ENCODE assay signal across 8 cellular contexts in the genomic region with DNA sequence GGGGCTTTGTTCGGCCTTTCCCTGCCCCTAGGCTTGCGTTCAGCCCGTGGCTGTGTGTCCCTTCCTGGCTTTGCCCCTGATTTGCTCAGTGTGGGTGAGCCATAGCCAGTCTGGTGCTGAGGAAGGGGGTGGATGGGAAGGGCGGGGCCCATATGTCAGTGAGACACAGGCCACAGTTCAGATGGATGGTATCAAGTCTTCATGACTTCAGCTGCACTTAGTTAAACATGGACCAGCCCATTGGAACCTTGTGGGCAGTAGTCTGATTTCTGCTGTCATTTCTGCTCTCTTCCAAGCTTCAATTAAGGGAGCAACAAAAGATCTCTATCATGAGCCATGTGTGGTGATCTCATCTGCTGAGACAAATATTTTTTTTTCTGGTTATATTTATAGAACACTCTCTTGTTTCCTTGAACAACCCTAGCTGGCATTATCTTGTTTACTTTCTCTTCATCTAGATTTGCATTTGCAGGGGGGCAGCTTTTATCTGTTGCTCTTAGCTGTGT. TPM values are rescaled to one million over a fixed set of nuclear protein-coding genes. Genes with fewer than 3 reads are reported as not detected.
DNase-seq lines count a peak whose midpoint lies in the region; ATAC-seq and TF ChIP-seq lines count a peak whose summit lies in the region.

No MANE protein-coding gene starts in this region.

- intact Hi-C loops in mammary epithelial cell (cut with micrococcal nuclease) = no loop called here

- H2BK5ac ChIP-seq in mesendoderm (ENCODE audit: low read length) = no peak overlapping the region

- ATAC-seq in GM21515 (IDR thresholded peaks at IDR 0.05; ENCODE audit: unreplicated experiment) (no peak), GM21367 (IDR thresholded peaks at IDR 0.05; ENCODE audit: unreplicated experiment) (no peak), HG02763 (IDR thresholded peaks at IDR 0.05; ENCODE audit: unreplicated experiment) (no peak)

- H4K8ac ChIP-seq in mesendoderm (ENCODE audit: low read depth, low read length) = no peak overlapping the region

- H3K27ac ChIP-seq in mammary epithelial cell (ENCODE audit: insufficient read depth, low read depth, low read length) (peak overlapping the region; percentile 64), mesendoderm (ENCODE audit: low read depth, low read length) (no peak overlapping the region)

- H3K9me3 ChIP-seq in mammary epithelial cell (replicated peaks; ENCODE audit: insufficient read depth, low read length) = no peaks in the 10 kb centered on the region

- H4K5ac ChIP-seq in mesendoderm (ENCODE audit: low read length) = no peak overlapping the region

- in situ Hi-C loops in mammary epithelial cell (cut with MboI; ENCODE audit: low sequenced_read_pairs in 2 of 2) = no loop called here

- H3K4me2 ChIP-seq in mammary epithelial cell (ENCODE audit: insufficient read depth, low read depth, low read length) (no peak overlapping the region), mesendoderm (ENCODE audit: low read length) (no peak overlapping the region)

- H4K20me1 ChIP-seq in mammary epithelial cell (ENCODE audit: insufficient read depth, low read length) = no peaks in the 10 kb centered on the region

- H2BK15ac ChIP-seq in mesendoderm (replicated peaks; ENCODE audit: low read depth) = no peak overlapping the region

- dilution Hi-C loops in mammary epithelial cell (cut with HindIII; ENCODE audit: low sequenced_read_pairs) = no loop called here

- H3K27me3 ChIP-seq in mammary epithelial cell (ENCODE audit: insufficient read depth, low read length) = no peaks in the 10 kb centered on the region
- H3K27me3 ChIP-seq in mesendoderm (ENCODE audit: insufficient read depth, low read length, poor library complexity) = no peaks in the 10 kb centered on the region

- no TSS peak for BruUV-seq in mammary epithelial cell (replicated peaks; lab: Mats Ljungman, UMichigan)

- DNase-seq in DMS153 (lab: John Stamatoyannopoulos, UW) = peak; percentile 64
- DNase-seq in M059J (ENCODE audit: low read depth) = peak; percentile 86
- DNase-seq in mammary epithelial cell = peak; percentile 78
- peak; percentile 82 for DNase-seq in medulla oblongata (ENCODE audit: extremely low spot score)
- DNase-seq in mesendoderm = no peak

- CTCF ChIA-PET in mammary epithelial cell (lab: Charles Lee; ENCODE audit: low non-redundant PET) = interaction anchor here (0.6 kb wide), 1 partner anchor 20 kb away, joined by 3 read pairs; no protein-coding TSS in a partner anchor

- no peaks in the 10 kb centered on the region for H3K36me3 ChIP-seq in mammary epithelial cell (ENCODE audit: insufficient read depth, low read length)
- no peaks in the 10 kb centered on the region for H3K36me3 ChIP-seq in mesendoderm (ENCODE audit: control insufficient read depth, insufficient read depth, low read length)

- H3K4me1 ChIP-seq in mammary epithelial cell (ENCODE audit: insufficient read depth, low read length) (peaks cover 33% of the 10 kb centered on the region), mesendoderm (ENCODE audit: control insufficient read depth, low read depth, low read length) (no peaks in the 10 kb centered on the region)

- no peaks in the 10 kb centered on the region for H3K79me2 ChIP-seq in mammary epithelial cell (ENCODE audit: insufficient read depth, low read length)
- no peaks in the 10 kb centered on the region for H3K79me2 ChIP-seq in mesendoderm (ENCODE audit: control insufficient read depth, insufficient read depth, low read length)

- H2AFZ ChIP-seq in mammary epithelial cell (ENCODE audit: low read depth, low read length) = peak overlapping the region; percentile 2

- H3K4me3 ChIP-seq in mammary epithelial cell (replicated peaks in 1 of 3; ENCODE audit: insufficient read depth in 1 of 3, low read depth in 2 of 3, low read length in 3 of 3) = no peak overlapping the region
- H3K4me3 ChIP-seq in mesendoderm (ENCODE audit: low read length) = no peak overlapping the region

- H3K18ac ChIP-seq in mesendoderm (ENCODE audit: low read length) = no peak overlapping the region

- H3K23ac ChIP-seq in mesendoderm (ENCODE audit: low read length) = no peak overlapping the region

- no peaks in the 10 kb centered on the region for H3K79me1 ChIP-seq in mesendoderm (ENCODE audit: low read length)

- no peak for TF ChIP-seq CTCF in mammary epithelial cell (conservative IDR thresholded peaks at IDR 0.05 in 1 of 2, IDR thresholded peaks at IDR 0.05 in 1 of 2; ENCODE audit: extremely low read depth in 1 of 2, insufficient read depth in 1 of 2, low read depth in 1 of 2, low read length in 2 of 2)

- WGBS in mammary epithelial cell (ENCODE audit: low coverage, missing lambda C conversion rate) = 67% methylated on average over 4 of the region's 4 CpGs
- no CpG with 5 or more reads among the region's 4 CpGs for WGBS in mesendoderm (ENCODE audit: extremely low coverage, insufficient coverage, low lambda C conversion rate)

- H3K9ac ChIP-seq in mammary epithelial cell (ENCODE audit: insufficient read depth, low read length) = no peak overlapping the region
- no peak overlapping the region for H3K9ac ChIP-seq in mesendoderm (ENCODE audit: low read length)

- no peak overlapping the region for H2AK5ac ChIP-seq in mesendoderm (ENCODE audit: low read length)

- no peak overlapping the region for H3K4ac ChIP-seq in mesendoderm (ENCODE audit: low read depth, low read length)

- H2BK120ac ChIP-seq in mesendoderm (ENCODE audit: low read depth, low read length) = no peak overlapping the region

- H3K56ac ChIP-seq in mesendoderm (ENCODE audit: low read length) = no peak overlapping the region

RNA-seq across cellular contexts. Expression of a gene that starts 21.6 kb away (rescaled TPM):
- total RNA-seq in M059J (2014; rRNA removed; shearing (Covaris generic)) = 10.4 and 14.6 TPM in 2 replicates
- total RNA-seq in mammary epithelial cell = 10 to 100 TPM; 26.5 to 35.1 TPM
- polyA plus RNA-seq in mammary epithelial cell = 20.1 TPM
- 62.6 TPM for polyA minus RNA-seq in mammary epithelial cell
- 35.2 TPM for polyA plus RNA-seq in mesendoderm (2013, experiment 1 of 2)
- polyA plus RNA-seq in mesendoderm (2013, experiment 2 of 2) = 34.7 TPM

RNA-seq across cellular contexts. Expression of a gene that starts 31.9 kb away (rescaled TPM):
- total RNA-seq in M059J (2014; rRNA removed; shearing (Covaris generic)) = 20.8 and 33.6 TPM in 2 replicates
- 100 to 1,000 TPM in 1 of 2 donors, 10 to 100 TPM in 1; 67.2 to 102 TPM for total RNA-seq in mammary epithelial cell
- 31.3 TPM for polyA plus RNA-seq in mammary epithelial cell
- 110 TPM for polyA minus RNA-seq in mammary epithelial cell
- polyA plus RNA-seq in mesendoderm (2013, experiment 1 of 2) = 17.7 TPM
- 18.7 TPM for polyA plus RNA-seq in mesendoderm (2013, experiment 2 of 2)

RNA-seq across cellular contexts. Expression of a gene that starts 54.4 kb away (rescaled TPM):
- total RNA-seq in M059J (2014; rRNA removed; shearing (Covaris generic)) = 1.3 and 1.7 TPM in 2 replicates
- total RNA-seq in mammary epithelial cell = under 1 TPM; 0.19 to 0.33 TPM
- 0.65 TPM for polyA plus RNA-seq in mammary epithelial cell
- polyA minus RNA-seq in mammary epithelial cell = not detected
- 0.91 TPM for polyA plus RNA-seq in mesendoderm (2013, experiment 1 of 2)
- 0.97 TPM for polyA plus RNA-seq in mesendoderm (2013, experiment 2 of 2)
